In the genomic region with DNA sequence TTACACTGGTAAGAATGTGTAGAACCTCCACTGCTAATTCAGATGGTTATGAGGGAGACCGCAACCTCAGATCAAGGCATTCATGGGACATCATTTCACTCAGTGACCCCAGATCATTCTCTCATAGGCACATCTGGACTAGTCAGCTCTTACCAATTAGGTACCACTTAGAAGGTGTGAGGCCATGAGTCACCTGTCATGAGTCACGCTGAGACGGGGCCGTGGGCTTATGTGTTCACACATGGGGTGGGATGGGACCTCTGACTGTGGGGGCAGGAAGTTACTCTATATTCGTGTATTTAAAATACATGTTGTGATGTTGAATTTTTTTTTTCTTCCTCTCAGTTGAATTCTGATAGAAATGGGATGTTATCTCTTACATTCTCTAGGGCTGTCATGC, we compare ENCODE assay signal across 1 cellular context.
TF ChIP-seq lines count a peak whose summit lies in the region.

No MANE protein-coding gene starts in this region.

TF ChIP-seq in HCT116, 20 proteins besides CTCF, POLR2A, EP300 and RAD21 (continued from another document):
- no peak for TF ChIP-seq ZBTB33 (IDR thresholded peaks at IDR 0.05; ENCODE audit: extremely low read depth, insufficient replicate concordance, low read length)
